In the genomic region with DNA sequence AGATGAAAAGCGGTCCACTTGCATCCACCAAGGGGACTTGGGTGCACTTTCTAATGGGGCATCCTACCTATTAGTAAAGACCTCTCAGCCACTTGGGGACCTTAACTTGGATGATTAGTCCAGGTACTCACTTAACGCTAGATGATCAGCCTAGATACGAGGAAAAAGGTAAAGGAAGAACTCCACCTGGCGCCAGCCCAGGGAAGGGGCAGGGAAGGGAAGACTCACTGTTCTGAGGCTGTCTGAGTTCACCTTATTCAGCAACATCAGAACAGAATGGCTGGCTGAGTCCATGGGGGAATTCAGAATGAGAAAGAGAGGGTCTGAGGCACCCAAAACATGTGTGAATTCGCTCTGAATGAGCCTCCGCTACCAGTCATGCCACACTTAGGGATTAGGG, we compare ENCODE assay signal across 23 cellular contexts. TPM values are rescaled to one million over a fixed set of nuclear protein-coding genes. Genes with fewer than 3 reads are reported as not detected.
DNase-seq lines count a peak whose midpoint lies in the region; ATAC-seq and TF ChIP-seq lines count a peak whose summit lies in the region.
"Had no signal": no experiment of that assay in that cellular context is flagged by ENCODE, and none has a peak within 500 bp of the region (broad histone marks: within the 10 kb centered on the region; RNA-seq: fewer than 3 reads in every experiment).

No MANE protein-coding gene starts in this region.

- H3K27me3 ChIP-seq in cardiac muscle cell, result no peaks in the 10 kb centered on the region
- H3K27me3 ChIP-seq in hepatocyte, result no peaks in the 10 kb centered on the region
- H3K27me3 ChIP-seq: SJSA1 had no signal

- peak overlapping the region; percentile 71 for H3K4me2 ChIP-seq in hepatocyte
- H3K4me2 ChIP-seq: KMS-11 had no signal

- WGBS in hepatocyte (ENCODE audit: low lambda C conversion rate, missing lambda C conversion rate), result 80% methylated on average over 6 of the region's 6 CpGs

- peak overlapping the region; percentile 23 for H2AFZ ChIP-seq in hepatocyte

- no peaks in the 10 kb centered on the region for H4K20me1 ChIP-seq in hepatocyte (ENCODE audit: insufficient read depth, poor library complexity, severe bottlenecking)

- no peak overlapping the region for H3K27ac Mint-ChIP-seq in Calu3 (ENCODE audit: unreplicated experiment)
- H3K27ac Mint-ChIP-seq: CD4-positive, alpha-beta T cell had no signal

- H3K9me3 ChIP-seq in cardiac muscle cell (ENCODE audit: low read depth), result no peaks in the 10 kb centered on the region
- no peaks in the 10 kb centered on the region for H3K9me3 ChIP-seq in hepatocyte (ENCODE audit: low read depth)
- H3K9me3 ChIP-seq: BE2C, SJSA1 had no signal

- H3K4me3 ChIP-seq in cardiac muscle cell (peak overlapping the region; percentile 9), hepatocyte (no peak overlapping the region)
- H3K4me3 ChIP-seq: SJSA1 had no signal

- peaks cover 54% of the 10 kb centered on the region for H3K27me3 Mint-ChIP-seq in Calu3 (ENCODE audit: unreplicated experiment)
- H3K27me3 Mint-ChIP-seq: CD4-positive, alpha-beta T cell had no signal

- BruUV-seq in Calu3 (replicated peaks; lab: Mats Ljungman, UMichigan), result no TSS peak

- intact Hi-C loops in cardiac septum (cut with DNase I) (no loop called here), Calu3 (cut with micrococcal nuclease; ENCODE audit: unreplicated experiment) (no loop called here)

- H3K4me1 Mint-ChIP-seq in Calu3 (ENCODE audit: low read depth, unreplicated experiment), result no peaks in the 10 kb centered on the region

- DNase-seq in cardiac muscle cell (ENCODE audit: low read depth in 1 of 2, low spot score in 1 of 2) (no peak), cardiac septum (ENCODE audit: low spot score) (no peak), hepatocyte (ENCODE audit: low spot score) (no peak), omental fat pad (ENCODE audit: low spot score) (no peak), retina (no peak), Calu3 (no peak)
- DNase-seq: 8988T; BE2C; CD4-positive, alpha-beta T cell; DMS53; NCI-H1048; NCI-H146; NCI-H2081; NCI-H774; PC-3 had no signal

- H3K27ac ChIP-seq in cardiac muscle cell, result peak overlapping the region; percentile 87
- peak overlapping the region; percentile 32 for H3K27ac ChIP-seq in hepatocyte
- H3K27ac ChIP-seq: KMS-11, RWPE1, SJSA1 had no signal

- TF ChIP-seq CTCF in cardiac muscle cell (IDR thresholded peaks at IDR 0.05; ENCODE audit: low read depth, low read length), result no peak
- TF ChIP-seq CTCF in hepatocyte (IDR thresholded peaks at IDR 0.05; ENCODE audit: poor library complexity), result no peak
- TF ChIP-seq CTCF in omental fat pad (IDR thresholded peaks at IDR 0.05), result no peak
- TF ChIP-seq CTCF in Calu3 (IDR thresholded peaks at IDR 0.05; ENCODE audit: unreplicated experiment), result no peak

- peak; percentile 10 for ATAC-seq in omental fat pad (ENCODE audit: low FRiP score)
- no peak for ATAC-seq in HG02840 (IDR thresholded peaks at IDR 0.05; ENCODE audit: low FRiP score, unreplicated experiment)
- ATAC-seq in GM18907 (IDR thresholded peaks at IDR 0.05; ENCODE audit: unreplicated experiment), result no peak
- ATAC-seq: HCT116, PC-3 had no signal

- H3K9me2 ChIP-seq in hepatocyte (replicated peaks; ENCODE audit: insufficient read depth), result no peaks in the 10 kb centered on the region

- H3K9me3 Mint-ChIP-seq in Calu3 (ENCODE audit: low read depth, unreplicated experiment), result peaks cover 8% of the 10 kb centered on the region
- H3K9me3 Mint-ChIP-seq: CD4-positive, alpha-beta T cell had no signal

- H3K36me3 ChIP-seq in cardiac muscle cell, result no peaks in the 10 kb centered on the region
- H3K36me3 ChIP-seq in hepatocyte (replicated peaks; ENCODE audit: insufficient read depth, low read depth), result no peaks in the 10 kb centered on the region
- H3K36me3 ChIP-seq: BE2C, SJSA1 had no signal

- CTCF ChIA-PET in Calu3 (lab: Charles Lee), result no interaction called here

- H3K4me1 ChIP-seq in cardiac muscle cell (ENCODE audit: low read depth) (peaks cover 36% of the 10 kb centered on the region), hepatocyte (ENCODE audit: insufficient read depth) (peaks cover 17% of the 10 kb centered on the region)
- H3K4me1 ChIP-seq: BE2C, SJSA1 had no signal

- H3K36me3 Mint-ChIP-seq in Calu3 (ENCODE audit: insufficient read depth, unreplicated experiment), result no peaks in the 10 kb centered on the region

- no peak overlapping the region for H3K4me3 Mint-ChIP-seq in Calu3 (ENCODE audit: low read depth, unreplicated experiment)
- H3K4me3 Mint-ChIP-seq: CD4-positive, alpha-beta T cell had no signal

- no peaks in the 10 kb centered on the region for H3K79me2 ChIP-seq in hepatocyte

RNA-seq across cellular contexts. Expression of a gene that starts 7.1 kb away (rescaled TPM):
- total RNA-seq in cardiac muscle cell, result not detected in 2 replicates
- not detected in 2 replicates for polyA plus RNA-seq in cardiac muscle cell
- total RNA-seq in cardiac septum, result not detected
- not detected in 2 replicates for total RNA-seq in hepatocyte
- not detected in 2 replicates for polyA plus RNA-seq in hepatocyte
- total RNA-seq in omental fat pad, result not detected
- total RNA-seq in Calu3 (2022), result not detected in 2 replicates
- total RNA-seq: CD4-positive, alpha-beta T cell; M059J; NCI-H460; PC-3; SJSA1 had no signal

RNA-seq across cellular contexts. Expression of a gene that starts 20.7 kb away (rescaled TPM):
- total RNA-seq in cardiac muscle cell (not detected in 2 replicates), cardiac septum (not detected), hepatocyte (not detected in 2 replicates), omental fat pad (not detected), Calu3 (2022) (not detected in 2 replicates)
- polyA plus RNA-seq in cardiac muscle cell (not detected in 2 replicates), hepatocyte (not detected in 2 replicates)
- total RNA-seq: M059J, NCI-H460, PC-3, SJSA1 had no signal
